ENCODE assay signal across 8 cellular contexts in genomic region chr1:203006948-203007871, GRCh38. TPM values are rescaled to one million over a fixed set of nuclear protein-coding genes. Genes with fewer than 3 reads are reported as not detected.
DNase-seq lines count a peak whose midpoint lies in the region; ATAC-seq and TF ChIP-seq lines count a peak whose summit lies in the region.

A gene with protein sequence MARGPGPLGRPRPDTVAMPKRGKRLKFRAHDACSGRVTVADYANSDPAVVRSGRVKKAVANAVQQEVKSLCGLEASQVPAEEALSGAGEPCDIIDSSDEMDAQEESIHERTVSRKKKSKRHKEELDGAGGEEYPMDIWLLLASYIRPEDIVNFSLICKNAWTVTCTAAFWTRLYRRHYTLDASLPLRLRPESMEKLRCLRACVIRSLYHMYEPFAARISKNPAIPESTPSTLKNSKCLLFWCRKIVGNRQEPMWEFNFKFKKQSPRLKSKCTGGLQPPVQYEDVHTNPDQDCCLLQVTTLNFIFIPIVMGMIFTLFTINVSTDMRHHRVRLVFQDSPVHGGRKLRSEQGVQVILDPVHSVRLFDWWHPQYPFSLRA (plus strand): TSS chr1:203007374. CDS start chr1:203007466, 92 bp downstream.

- peak within 1 kb of the TSS; percentile 73 for H3K4me2 ChIP-seq in KMS-11

- peaks cover 26% of the 10 kb centered on the region; the same call in 1 of the 2 replicates for H3K36me3 ChIP-seq in KMS-11 (ENCODE audit: insufficient read depth)
- H3K36me3 ChIP-seq in Peyer's patch, result peaks cover 0 to 33% (median 0%) of the 10 kb centered on the region in 3 donors
- H3K36me3 ChIP-seq in muscle layer of colon (ENCODE audit: insufficient read depth, low read length), result peaks cover 17% of the 10 kb centered on the region

- peak; percentile 89 to 94 for TF ChIP-seq POLR2A in Peyer's patch (IDR thresholded peaks at IDR 0.05)

- H2AFZ ChIP-seq in KMS-11 (ENCODE audit: low read depth), result peak within 1 kb of the TSS; percentile 87

- no peak for TF ChIP-seq CTCF in KMS-11 (conservative IDR thresholded peaks at IDR 0.05; ENCODE audit: low read depth, low read length)
- TF ChIP-seq CTCF in Peyer's patch (IDR thresholded peaks at IDR 0.05), result no peak

- ATAC-seq in GM21723 (IDR thresholded peaks at IDR 0.05; ENCODE audit: unreplicated experiment) (peak; percentile 83), esophagus mucosa (peak; percentile 98)

- peak within 1 kb of the TSS; percentile 83 for H3K9ac ChIP-seq in KMS-11
- H3K9ac ChIP-seq in muscle layer of colon (ENCODE audit: low read length), result peak within 1 kb of the TSS; percentile 96

- H4K20me1 ChIP-seq in KMS-11 (ENCODE audit: insufficient read depth), result no peaks in the 10 kb centered on the region

- peak within 1 kb of the TSS; percentile 88 for H3K27ac ChIP-seq in KMS-11
- H3K27ac ChIP-seq in Peyer's patch, result peak within 1 kb of the TSS; percentile 92 to 95 (median 94)
- H3K27ac ChIP-seq in muscle layer of colon (ENCODE audit: low read depth, low read length), result peak within 1 kb of the TSS; percentile 97

- H3K4me3 ChIP-seq in KMS-11 (IDR thresholded peaks at IDR 0.05; ENCODE audit: insufficient read depth, low read depth, low read length) (peak within 1 kb of the TSS; percentile 80), Peyer's patch (peak within 1 kb of the TSS; percentile 86 to 99 (median 94)), muscle layer of colon (ENCODE audit: low read depth in 1 of 2, low read length in 2 of 2) (peak within 1 kb of the TSS; percentile 57 to 94)

- H3K4me1 ChIP-seq in KMS-11 (ENCODE audit: low read depth, poor library complexity, severe bottlenecking), result peaks cover 14% of the 10 kb centered on the region
- peaks cover 0 to 25% (median 0%) of the 10 kb centered on the region in 4 donors for H3K4me1 ChIP-seq in Peyer's patch
- H3K4me1 ChIP-seq in muscle layer of colon (ENCODE audit: insufficient read depth, low read length), result peaks cover 14% of the 10 kb centered on the region

- H3K9me3 ChIP-seq in Peyer's patch (no peaks in the 10 kb centered on the region), muscle layer of colon (ENCODE audit: low read length) (no peaks in the 10 kb centered on the region)

- DNase-seq in DMS53 (lab: John Stamatoyannopoulos, UW) (peak; percentile 100), Peyer's patch (peak; percentile 95 to 98 (median 96))
- DNase-seq in activated T-cell treated with anti-CD3 and anti-CD28 coated beads, Interleukin-2, amount 50 U/mL, for 48 hours, result peak; percentile 95
- peak; percentile 88 for DNase-seq in stimulated activated CD8-positive, alpha-beta memory T cell treated with anti-CD3 and anti-CD28 coated beads, Interleukin-7, amount 100 ng/mL, for 24 hours (ENCODE audit: low read depth)

- H3K27me3 ChIP-seq in KMS-11 (ENCODE audit: insufficient read depth, low read depth) (no peaks in the 10 kb centered on the region), Peyer's patch (no peaks in the 10 kb centered on the region), muscle layer of colon (ENCODE audit: control insufficient read depth in 1 of 2, insufficient read depth in 2 of 2, low read length in 2 of 2) (no peaks in the 10 kb centered on the region)

- H3K79me2 ChIP-seq in KMS-11 (ENCODE audit: insufficient read depth, low read depth), result peaks cover 41% of the 10 kb centered on the region

RNA-seq across cellular contexts. Expression of the gene that starts here (rescaled TPM):
- total RNA-seq in Peyer's patch, result 10 to 100 TPM; 65.4 to 91.6 (median 80.4) TPM
- 54.3 TPM for total RNA-seq in esophagus mucosa

Comparison
In these comparisons a context has a peak if more than half of its experiments do, and no peak if none do; other contexts are left out.
1. Peak in every context shown above with its lines: DNase-seq, ATAC-seq, H3K4me3 ChIP-seq and H3K27ac ChIP-seq.